In genomic region chr11:86916330-86916729, GRCh38 we compare ENCODE assay signal across 13 cellular contexts. TPM values are rescaled to one million over a fixed set of nuclear protein-coding genes. Genes with fewer than 3 reads are reported as not detected.
DNase-seq lines count a peak whose midpoint lies in the region; ATAC-seq and TF ChIP-seq lines count a peak whose summit lies in the region.
"Had no signal": no experiment of that assay in that cellular context is flagged by ENCODE, and none has a peak within 500 bp of the region (broad histone marks: within the 10 kb centered on the region; RNA-seq: fewer than 3 reads in every experiment).

No MANE protein-coding gene starts in this region.

- H3K27ac ChIP-seq in esophagus squamous epithelium, result peak overlapping the region; percentile 52 to 82 (median 74)
- H3K27ac ChIP-seq: VCaP had no signal

- H3K27me3 ChIP-seq in esophagus squamous epithelium, result no peaks in the 10 kb centered on the region
- H3K27me3 ChIP-seq: dorsolateral prefrontal cortex had no signal

- peaks cover 7 to 32% (median 14%) of the 10 kb centered on the region in 3 donors for H3K4me1 ChIP-seq in esophagus squamous epithelium

- no peak overlapping the region for H3K4me3 Mint-ChIP-seq in neural crest cell
- no peak overlapping the region for H3K4me3 Mint-ChIP-seq in activated T-helper 17 cell treated with anti-CD3 and anti-CD28 coated beads, Interleukin-2, amount 50 U/mL, for 72 hours

- H3K9me3 Mint-ChIP-seq in neural crest cell, result peaks cover 3% of the 10 kb centered on the region
- H3K9me3 Mint-ChIP-seq in activated T-helper 17 cell treated with anti-CD3 and anti-CD28 coated beads, Interleukin-2, amount 50 U/mL, for 72 hours, result no peaks in the 10 kb centered on the region

- no peaks in the 10 kb centered on the region for H3K36me3 Mint-ChIP-seq in neural crest cell (ENCODE audit: low read depth)
- no peaks in the 10 kb centered on the region for H3K36me3 Mint-ChIP-seq in activated T-helper 17 cell treated with anti-CD3 and anti-CD28 coated beads, Interleukin-2, amount 50 U/mL, for 72 hours (ENCODE audit: low read depth)

- peak overlapping the region; percentile 31 for H3K27ac Mint-ChIP-seq in neural crest cell (ENCODE audit: unreplicated experiment)
- no peak overlapping the region for H3K27ac Mint-ChIP-seq in activated T-helper 17 cell treated with anti-CD3 and anti-CD28 coated beads, Interleukin-2, amount 50 U/mL, for 72 hours

- H3K27me3 Mint-ChIP-seq in neural crest cell (ENCODE audit: low read depth), result no peaks in the 10 kb centered on the region
- no peaks in the 10 kb centered on the region for H3K27me3 Mint-ChIP-seq in activated T-helper 17 cell treated with anti-CD3 and anti-CD28 coated beads, Interleukin-2, amount 50 U/mL, for 72 hours

- no peak for ATAC-seq in HG03135 (IDR thresholded peaks at IDR 0.05; ENCODE audit: unreplicated experiment)
- ATAC-seq in activated T-helper 17 cell treated with anti-CD3 and anti-CD28 coated beads, Interleukin-2, amount 50 U/mL, for 72 hours (replicated peaks), result no peak

- no peak for TF ChIP-seq CTCF in esophagus squamous epithelium (IDR thresholded peaks at IDR 0.05)
- no peak for TF ChIP-seq CTCF in neural crest cell (conservative IDR thresholded peaks at IDR 0.05)

- peaks cover 17% of the 10 kb centered on the region for H3K4me1 Mint-ChIP-seq in neural crest cell
- H3K4me1 Mint-ChIP-seq in activated T-helper 17 cell treated with anti-CD3 and anti-CD28 coated beads, Interleukin-2, amount 50 U/mL, for 72 hours, result no peaks in the 10 kb centered on the region

- no peaks in the 10 kb centered on the region for H3K9me3 ChIP-seq in esophagus squamous epithelium

- no peaks in the 10 kb centered on the region for H3K36me3 ChIP-seq in esophagus squamous epithelium

- 0 to 21% methylated on average over 1 of the region's 1 CpG for WGBS in esophagus squamous epithelium, 2 donors

- no peak overlapping the region for H3K4me3 ChIP-seq in esophagus squamous epithelium
- H3K4me3 ChIP-seq: dorsolateral prefrontal cortex had no signal

- intact Hi-C loops in esophagus squamous epithelium (cut with DNase I), result loop anchor here (5.0 kb wide), 1 partner anchor 44 kb away; no protein-coding TSS in a partner anchor

- no peak for TF ChIP-seq POLR2A in esophagus squamous epithelium (IDR thresholded peaks at IDR 0.05)

- peak; percentile 79 for DNase-seq in AG08396 (ENCODE audit: low spot score)
- DNase-seq in NCI-H69 (lab: John Stamatoyannopoulos, UW), result peak; percentile 37
- DNase-seq in esophagus squamous epithelium (lab: John Stamatoyannopoulos, UW), result no peak
- DNase-seq in neural crest cell (ENCODE audit: low read depth, low spot score), result no peak
- DNase-seq in central memory CD4-positive, alpha-beta T cell, result no peak
- no peak for DNase-seq in activated T-cell treated with anti-CD3 and anti-CD28 coated beads, Interleukin-2, amount 50 U/mL, for 48 hours
- DNase-seq: DMS79 treated with DMSO at 0.1 percent for 48 hours, dorsolateral prefrontal cortex, NCI-H187, small intestine had no signal

RNA-seq across cellular contexts. Expression of gene FZD4, which starts 38.9 kb away (rescaled TPM):
- total RNA-seq in esophagus squamous epithelium, result 10 to 100 TPM in 1 of 4 donors, 1 to 10 TPM in 3; 1.1 to 14.3 (median 6.8) TPM
- 4.1 and 4.6 TPM in 2 replicates for total RNA-seq in neural crest cell
- total RNA-seq in activated T-helper 17 cell treated with anti-CD3 and anti-CD28 coated beads, Interleukin-2, amount 50 U/mL, for 72 hours, result under 1 TPM in 1 of 2 donors, not detected in 1; 0.09 TPM

Comparison
In these comparisons a context has a peak if more than half of its experiments do, and no peak if none do; other contexts are left out.
1. DNase-seq: peak in AG08396 (single experiment) and NCI-H69 (single experiment); none in esophagus squamous epithelium (single experiment), neural crest cell (single experiment), central memory CD4-positive, alpha-beta T cell (single experiment) and activated T-cell treated with anti-CD3 and anti-CD28 coated beads, Interleukin-2, amount 50 U/mL, for 48 hours (0 of 2).